ENCODE assay signal across 8 cellular contexts in the genomic region with DNA sequence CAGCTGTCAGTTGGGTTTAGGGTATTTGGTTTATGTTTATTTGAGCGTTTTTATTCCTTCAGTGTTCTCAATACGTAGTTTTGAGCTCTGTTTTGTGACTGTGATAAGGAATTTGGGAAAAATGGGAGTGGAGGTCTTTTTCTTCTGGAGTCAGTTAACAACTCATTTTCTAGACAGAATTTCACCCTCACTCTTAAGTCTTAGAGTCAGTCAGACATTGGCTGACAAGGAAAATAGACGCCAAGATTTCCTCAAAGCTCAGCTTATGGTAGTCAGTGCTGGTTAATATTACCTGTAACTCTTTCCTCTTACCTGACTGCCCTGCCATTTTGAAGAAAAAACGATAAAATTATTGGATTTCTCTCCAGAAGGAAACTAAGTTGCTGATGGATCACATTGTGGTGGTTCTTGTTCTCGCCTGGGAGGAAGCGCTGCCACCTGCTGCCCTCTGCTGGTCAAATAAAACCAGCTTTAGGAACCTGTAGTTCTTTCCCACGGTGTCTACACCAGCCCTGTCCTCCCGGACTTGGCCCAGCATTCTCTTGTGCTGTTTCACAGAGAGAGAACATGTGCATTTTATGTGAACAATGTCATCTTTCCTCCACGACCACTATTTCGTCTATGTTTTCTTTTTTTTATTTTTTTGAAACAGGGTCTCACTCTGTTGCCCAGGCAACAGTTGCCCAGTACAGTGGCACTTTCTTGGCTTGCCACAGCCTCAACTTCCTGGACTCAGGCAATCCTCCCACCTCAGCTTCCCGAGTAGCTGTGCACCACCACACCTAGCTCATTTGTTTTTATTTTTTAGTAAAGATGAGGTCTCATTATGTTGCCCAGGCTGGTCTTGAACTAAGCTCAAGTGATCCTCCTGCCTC. TPM values are rescaled to one million over a fixed set of nuclear protein-coding genes. Genes with fewer than 3 reads are reported as not detected.
A peak's percentile ranks its signal among the peaks of the same experiment; 100 is the strongest.
DNase-seq lines count a peak whose midpoint lies in the region; ATAC-seq lines count a peak whose summit lies in the region.

No MANE protein-coding gene starts in this region.

- H3K36me3 Mint-ChIP-seq in CD4-positive, alpha-beta memory T cell: no peaks in the 10 kb centered on the region

- H3K4me3 Mint-ChIP-seq in CD4-positive, alpha-beta memory T cell: no peak overlapping the region

- peaks cover 3% of the 10 kb centered on the region for H3K4me1 ChIP-seq in CD4-positive, alpha-beta memory T cell (ENCODE audit: insufficient read depth, low read length)

- no peak overlapping the region for H3K27ac Mint-ChIP-seq in CD4-positive, alpha-beta memory T cell

- DNase-seq in CD4-positive, alpha-beta memory T cell: peak; percentile 57 to 70 (median 63)
- peak; percentile 78 for DNase-seq in H7
- peak; percentile 6 for DNase-seq in NCI-H226
- DNase-seq in activated CD4-positive, alpha-beta T cell treated with anti-CD3 and anti-CD28 coated beads for 24 hours (ENCODE audit: low read depth in 2 of 2): peak; percentile 66 to 68
- peak; percentile 51 for DNase-seq in cerebellum (ENCODE audit: low spot score)
- DNase-seq in left lobe of liver (ENCODE audit: low spot score): peak; percentile 85
- DNase-seq in stimulated activated CD4-positive, alpha-beta T cell treated with anti-CD3 and anti-CD28 coated beads, Interleukin-4, amount 100 ng/mL, for 4 hours: peak; percentile 56 to 64

- no peaks in the 10 kb centered on the region for H3K9me3 ChIP-seq in CD4-positive, alpha-beta memory T cell (ENCODE audit: control insufficient read depth in 1 of 2, low read length in 2 of 2)

- no peaks in the 10 kb centered on the region for H3K9me3 Mint-ChIP-seq in CD4-positive, alpha-beta memory T cell

- peaks cover 0 to 6% (median 3%) of the 10 kb centered on the region in 4 donors for H3K4me1 Mint-ChIP-seq in CD4-positive, alpha-beta memory T cell

- CTCF ChIA-PET in CD4-positive, alpha-beta memory T cell (lab: Charles Lee; ENCODE audit: partially characterized antibody): interaction anchor here (0.6 to 13.0 kb wide), 29 partner anchors 9 to 1038 kb away, joined by 3 to 264 read pairs (median 5); no protein-coding TSS in a partner anchor

- ATAC-seq in left lobe of liver: peak; percentile 96
- no peak for ATAC-seq in HG03378 (IDR thresholded peaks at IDR 0.05; ENCODE audit: unreplicated experiment)

- POLR2A ChIA-PET in CD4-positive, alpha-beta memory T cell (lab: Charles Lee; ENCODE audit: partially characterized antibody): interaction anchor here (1.0 to 1.1 kb wide), 2 partner anchors 122 to 125 kb away, joined by 3 to 4 read pairs; no protein-coding TSS in a partner anchor

- H3K4me3 ChIP-seq in CD4-positive, alpha-beta memory T cell (ENCODE audit: low read length in 2 of 2): no peak overlapping the region
- no peak overlapping the region for H3K4me3 ChIP-seq in H7 (ENCODE audit: insufficient read depth, low read depth, low read length)

- no peaks in the 10 kb centered on the region for H3K36me3 ChIP-seq in CD4-positive, alpha-beta memory T cell (ENCODE audit: insufficient read depth, low read length)
- no peaks in the 10 kb centered on the region for H3K36me3 ChIP-seq in H7 (replicated peaks; ENCODE audit: control insufficient read depth, insufficient read depth, low read length)

- intact Hi-C loops in CD4-positive, alpha-beta memory T cell (cut with micrococcal nuclease): loop anchor here (1.0 to 5.0 kb wide), 3 partner anchors 69 to 124 kb away; no protein-coding TSS in a partner anchor

- no peak overlapping the region for H3K27ac ChIP-seq in CD4-positive, alpha-beta memory T cell (ENCODE audit: low read depth, low read length)

- H3K27me3 Mint-ChIP-seq in CD4-positive, alpha-beta memory T cell: peaks cover 8 to 20% of the 10 kb centered on the region in 2 donors

- no peaks in the 10 kb centered on the region for H3K27me3 ChIP-seq in CD4-positive, alpha-beta memory T cell (ENCODE audit: insufficient read depth, low read length)
- no peaks in the 10 kb centered on the region for H3K27me3 ChIP-seq in H7 (ENCODE audit: control insufficient read depth, insufficient read depth, low read length)

RNA-seq across cellular contexts. Expression of gene UMPS, which starts 41.4 kb away (rescaled TPM):
- 10 to 100 TPM; 25.5 to 31.5 TPM for total RNA-seq in CD4-positive, alpha-beta memory T cell
- 10 to 100 TPM; 18.4 to 33.2 TPM for polyA plus RNA-seq in CD4-positive, alpha-beta memory T cell
- 34.8 and 48.1 TPM in 2 replicates for total RNA-seq in H7 (2014; rRNA removed; shearing (Covaris generic))
- 35.1 TPM for total RNA-seq in cerebellum
- total RNA-seq in left lobe of liver: 20.8 TPM

Comparison
In these comparisons a context has a peak if more than half of its experiments do, and no peak if none do; other contexts are left out.
1. DNase-seq: peak in every context shown above with its lines; median percentile 85 in left lobe of liver; 78 in H7; 67 in activated CD4-positive, alpha-beta T cell treated with anti-CD3 and anti-CD28 coated beads for 24 hours; 63 in CD4-positive, alpha-beta memory T cell; 60 in stimulated activated CD4-positive, alpha-beta T cell treated with anti-CD3 and anti-CD28 coated beads, Interleukin-4, amount 100 ng/mL, for 4 hours; 51 in cerebellum; 6 in NCI-H226.